In the genomic region with DNA sequence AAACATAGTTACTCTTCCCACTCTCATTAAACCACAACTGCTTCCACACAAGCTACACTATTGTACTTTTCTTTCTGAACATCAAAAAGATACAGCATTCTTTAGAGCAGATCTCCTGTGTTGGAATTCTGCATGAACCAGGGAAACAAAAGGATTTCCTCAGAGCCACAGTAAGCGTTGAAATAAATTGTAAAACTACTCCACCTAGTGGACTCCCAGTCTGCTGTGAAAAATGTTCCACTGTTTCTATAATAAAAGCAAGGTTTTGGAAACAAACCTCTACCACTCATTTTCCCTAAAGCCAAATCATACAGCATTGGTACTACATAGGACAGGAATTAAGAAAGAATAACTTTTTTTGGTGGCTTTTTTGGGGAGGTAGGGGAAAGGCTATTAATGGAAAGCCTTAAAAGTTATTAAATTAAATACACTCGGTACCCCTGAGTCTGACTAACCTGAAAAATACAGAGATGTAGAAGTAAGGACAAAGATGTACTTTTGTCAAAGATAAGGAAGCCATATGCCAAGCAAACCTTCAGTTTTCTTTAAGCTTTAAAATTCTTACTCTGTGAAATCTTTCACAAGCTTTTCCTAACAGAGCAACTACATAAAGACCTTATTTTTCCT, we compare ENCODE assay signal across 1 cellular context.
A peak's percentile ranks its signal among the peaks of the same experiment; 100 is the strongest.
TF ChIP-seq lines count a peak whose summit lies in the region.

No MANE protein-coding gene starts in this region.

TF ChIP-seq in GM12878, 131 proteins besides CTCF, POLR2A, EP300 and RAD21:
- TF ChIP-seq CBFB (IDR thresholded peaks at IDR 0.05; ENCODE audit: low read depth) (no peak), SMC3 (IDR thresholded peaks at IDR 0.05; ENCODE audit: borderline replicate concordance, low read length) (peak; percentile 61; the same call in 1 of the 2 replicates), IRF4 (IDR thresholded peaks at IDR 0.05; ENCODE audit: low read depth, low read length) (peak; percentile 33; the same call in 1 of the 2 replicates), IKZF2 (IDR thresholded peaks at IDR 0.05) (no peak), KDM1A (IDR thresholded peaks at IDR 0.05; ENCODE audit: borderline replicate concordance) (no peak)
